14 cellular contexts compared by ENCODE assay signal in genomic region chr6:140079328-140079727, GRCh38.
A peak's percentile ranks its signal among the peaks of the same experiment; 100 is the strongest.
DNase-seq lines count a peak whose midpoint lies in the region; ATAC-seq and TF ChIP-seq lines count a peak whose summit lies in the region.
"Had no signal": no experiment of that assay in that cellular context is flagged by ENCODE, and none has a peak within 500 bp of the region (broad histone marks: within the 10 kb centered on the region; RNA-seq: fewer than 3 reads in every experiment).

No MANE protein-coding gene starts in this region.

- H3K36me3 ChIP-seq in adipocyte (ENCODE audit: control insufficient read depth, insufficient read depth, low read length, severe bottlenecking) (no peaks in the 10 kb centered on the region), neuronal stem cell (replicated peaks in 1 of 2; ENCODE audit: control insufficient read depth in 2 of 2, insufficient read depth in 2 of 2, low read length in 2 of 2) (no peaks in the 10 kb centered on the region), upper lobe of right lung (no peaks in the 10 kb centered on the region)

- TF ChIP-seq CTCF in upper lobe of right lung (IDR thresholded peaks at IDR 0.05) (no peak), progenitor cell of endocrine pancreas (IDR thresholded peaks at IDR 0.05; ENCODE audit: unreplicated experiment) (no peak)

- H3K36me3 Mint-ChIP-seq in progenitor cell of endocrine pancreas (ENCODE audit: insufficient read depth) = no peaks in the 10 kb centered on the region
- H3K36me3 Mint-ChIP-seq in stimulated activated naive B cell treated with anti-CD40 and anti-IgM and Interleukin-4, amounts not matched to agents 10 μg/mL and 1 μg/mL and 100 μg/mL, for 72 hours = no peaks in the 10 kb centered on the region
- H3K36me3 Mint-ChIP-seq: stimulated activated effector memory CD8-positive, alpha-beta T cell treated with anti-CD3 and anti-CD28 coated beads, Interleukin-12 subunit alpha, Interleukin-12 subunit beta, amount 100 ng/mL, for 72 hours had no signal

- H3K4me1 Mint-ChIP-seq in progenitor cell of endocrine pancreas (ENCODE audit: low read depth) = peaks cover 8% of the 10 kb centered on the region
- H3K4me1 Mint-ChIP-seq in stimulated activated naive B cell treated with anti-CD40 and anti-IgM and Interleukin-4, amounts not matched to agents 10 μg/mL and 1 μg/mL and 100 μg/mL, for 72 hours = no peaks in the 10 kb centered on the region
- H3K4me1 Mint-ChIP-seq: activated CD4-positive, alpha-beta memory T cell treated with anti-CD3 and anti-CD28 coated beads, Interleukin-2, amount 10 ng/mL, durations not matched to agents 7 days and 5 days; stimulated activated effector memory CD8-positive, alpha-beta T cell treated with anti-CD3 and anti-CD28 coated beads, Interleukin-12 subunit alpha, Interleukin-12 subunit beta, amount 100 ng/mL, for 72 hours had no signal

- H3K4me3 Mint-ChIP-seq in progenitor cell of endocrine pancreas (ENCODE audit: low read depth) = no peak overlapping the region
- H3K4me3 Mint-ChIP-seq in stimulated activated naive B cell treated with anti-CD40 and anti-IgM and Interleukin-4, amounts not matched to agents 10 μg/mL and 1 μg/mL and 100 μg/mL, for 72 hours = no peak overlapping the region
- H3K4me3 Mint-ChIP-seq: activated CD4-positive, alpha-beta memory T cell treated with anti-CD3 and anti-CD28 coated beads, Interleukin-2, amount 10 ng/mL, durations not matched to agents 7 days and 5 days; stimulated activated effector memory CD8-positive, alpha-beta T cell treated with anti-CD3 and anti-CD28 coated beads, Interleukin-12 subunit alpha, Interleukin-12 subunit beta, amount 100 ng/mL, for 72 hours had no signal

- H2AFZ ChIP-seq in neuronal stem cell (ENCODE audit: low read length) = peak overlapping the region; percentile 12

- no peak overlapping the region for H3K14ac ChIP-seq in neuronal stem cell (ENCODE audit: low read length)

- peak; percentile 96 for ATAC-seq in Right ventricle myocardium superior (ENCODE audit: poor library complexity)
- peak; percentile 90 for ATAC-seq in upper lobe of right lung
- no peak for ATAC-seq in HG02610 (IDR thresholded peaks at IDR 0.05; ENCODE audit: unreplicated experiment)
- no peak for ATAC-seq in stimulated activated naive B cell treated with anti-CD40 and anti-IgM and Interleukin-4, amounts not matched to agents 10 μg/mL and 1 μg/mL and 100 μg/mL, for 72 hours (replicated peaks)
- ATAC-seq: stimulated activated effector memory CD8-positive, alpha-beta T cell treated with anti-CD3 and anti-CD28 coated beads, Interleukin-12 subunit alpha, Interleukin-12 subunit beta, amount 100 ng/mL, for 72 hours had no signal

- no peaks in the 10 kb centered on the region for H3K27me3 ChIP-seq in adipocyte (replicated peaks; ENCODE audit: control insufficient read depth, insufficient read depth, low read length)
- no peaks in the 10 kb centered on the region for H3K27me3 ChIP-seq in neuronal stem cell (ENCODE audit: control insufficient read depth in 3 of 3, insufficient read depth in 3 of 3, low read depth in 1 of 3, low read length in 3 of 3)
- H3K27me3 ChIP-seq in upper lobe of right lung = no peaks in the 10 kb centered on the region
- H3K27me3 ChIP-seq: dorsolateral prefrontal cortex had no signal

- H3K9me3 ChIP-seq in adipocyte (ENCODE audit: control insufficient read depth, low read length) = no peaks in the 10 kb centered on the region
- H3K9me3 ChIP-seq in neuronal stem cell (replicated peaks in 1 of 2; ENCODE audit: control insufficient read depth in 2 of 2, insufficient read depth in 1 of 2, low read depth in 1 of 2, low read length in 2 of 2) = no peaks in the 10 kb centered on the region
- H3K9me3 ChIP-seq in upper lobe of right lung = no peaks in the 10 kb centered on the region

- no peak overlapping the region for H2BK5ac ChIP-seq in neuronal stem cell (ENCODE audit: low read length)

- H4K8ac ChIP-seq in neuronal stem cell (ENCODE audit: low read depth, low read length) = no peak overlapping the region

- H4K91ac ChIP-seq in neuronal stem cell (ENCODE audit: low read depth, low read length, poor library complexity) = no peak overlapping the region

- H3K9ac ChIP-seq in adipocyte (ENCODE audit: low read length) (peak overlapping the region; percentile 75), neuronal stem cell (ENCODE audit: low read depth, low read length, poor library complexity) (no peak overlapping the region)

- H3K27ac ChIP-seq in neuronal stem cell (replicated peaks; ENCODE audit: low read length) = no peak overlapping the region
- H3K27ac ChIP-seq in upper lobe of right lung = peak overlapping the region; percentile 44

- H3K4me1 ChIP-seq in adipocyte (ENCODE audit: control insufficient read depth, insufficient read depth, low read length) (peaks cover 50% of the 10 kb centered on the region), neuronal stem cell (ENCODE audit: control insufficient read depth in 2 of 2, insufficient read depth in 1 of 2, low read depth in 1 of 2, low read length in 2 of 2) (no peaks in the 10 kb centered on the region), upper lobe of right lung (peaks cover 16% of the 10 kb centered on the region)

- DNase-seq in adipocyte (ENCODE audit: low read depth) = peak; percentile 28
- DNase-seq in Right ventricle myocardium superior = peak; percentile 66
- DNase-seq in neuronal stem cell (ENCODE audit: low spot score) = no peak
- DNase-seq in upper lobe of right lung = no peak
- no peak for DNase-seq in progenitor cell of endocrine pancreas (ENCODE audit: low spot score, unreplicated experiment)
- no peak for DNase-seq in stimulated activated naive B cell treated with anti-CD40 and anti-IgM and Interleukin-4, amounts not matched to agents 10 μg/mL and 1 μg/mL and 100 μg/mL, for 72 hours
- DNase-seq: activated CD4-positive, alpha-beta memory T cell treated with anti-CD3 and anti-CD28 coated beads, Interleukin-2, amount 10 ng/mL, durations not matched to agents 7 days and 5 days; activated gamma-delta T cell treated with Interleukin-2 at 50 U/mL for 16 hours; COR-L47; NCI-H1436 treated with DMSO at 0.1 percent for 48 hours; T-helper 2 cell had no signal

- H2BK12ac ChIP-seq in neuronal stem cell (ENCODE audit: low read length) = no peak overlapping the region

- no peak overlapping the region for H3K18ac ChIP-seq in neuronal stem cell (ENCODE audit: low read length)

- no peak overlapping the region for H3K4me2 ChIP-seq in neuronal stem cell (ENCODE audit: insufficient read depth, low read length, poor library complexity, severe bottlenecking)

- no CpG with 5 or more reads among the region's 5 CpGs for WGBS in neuronal stem cell (ENCODE audit: extremely low coverage in 2 of 2, insufficient read length in 2 of 2, insufficient replicate concordance in 1 of 2), 2 donors

- no peak overlapping the region for H2BK120ac ChIP-seq in neuronal stem cell (ENCODE audit: low read depth, low read length)

- H3K27ac Mint-ChIP-seq in progenitor cell of endocrine pancreas = no peak overlapping the region
- no peak overlapping the region for H3K27ac Mint-ChIP-seq in stimulated activated naive B cell treated with anti-CD40 and anti-IgM and Interleukin-4, amounts not matched to agents 10 μg/mL and 1 μg/mL and 100 μg/mL, for 72 hours
- H3K27ac Mint-ChIP-seq: activated CD4-positive, alpha-beta memory T cell treated with anti-CD3 and anti-CD28 coated beads, Interleukin-2, amount 10 ng/mL, durations not matched to agents 7 days and 5 days; stimulated activated effector memory CD8-positive, alpha-beta T cell treated with anti-CD3 and anti-CD28 coated beads, Interleukin-12 subunit alpha, Interleukin-12 subunit beta, amount 100 ng/mL, for 72 hours had no signal

- no peak overlapping the region for H3K23ac ChIP-seq in neuronal stem cell (ENCODE audit: low read depth, low read length, poor library complexity)

- no peak overlapping the region for H2AK5ac ChIP-seq in neuronal stem cell (ENCODE audit: low read depth, low read length)

- H3K4ac ChIP-seq in neuronal stem cell (ENCODE audit: low read length) = no peak overlapping the region

- H3K79me1 ChIP-seq in neuronal stem cell (ENCODE audit: low read depth, low read length) = peaks cover 1% of the 10 kb centered on the region

- no peak overlapping the region for H2BK15ac ChIP-seq in neuronal stem cell (ENCODE audit: low read length)

- H3K27me3 Mint-ChIP-seq in progenitor cell of endocrine pancreas = no peaks in the 10 kb centered on the region
- H3K27me3 Mint-ChIP-seq in stimulated activated naive B cell treated with anti-CD40 and anti-IgM and Interleukin-4, amounts not matched to agents 10 μg/mL and 1 μg/mL and 100 μg/mL, for 72 hours = no peaks in the 10 kb centered on the region
- H3K27me3 Mint-ChIP-seq: activated CD4-positive, alpha-beta memory T cell treated with anti-CD3 and anti-CD28 coated beads, Interleukin-2, amount 10 ng/mL, durations not matched to agents 7 days and 5 days had no signal

- H3K4me3 ChIP-seq in adipocyte (ENCODE audit: low read length) (peak overlapping the region; percentile 12), neuronal stem cell (ENCODE audit: low read length in 2 of 2) (no peak overlapping the region), upper lobe of right lung (no peak overlapping the region)
- H3K4me3 ChIP-seq: dorsolateral prefrontal cortex had no signal

- H3K9me3 Mint-ChIP-seq in progenitor cell of endocrine pancreas (ENCODE audit: low read depth) = peaks cover 2% of the 10 kb centered on the region
- no peaks in the 10 kb centered on the region for H3K9me3 Mint-ChIP-seq in stimulated activated naive B cell treated with anti-CD40 and anti-IgM and Interleukin-4, amounts not matched to agents 10 μg/mL and 1 μg/mL and 100 μg/mL, for 72 hours
- H3K9me3 Mint-ChIP-seq: activated CD4-positive, alpha-beta memory T cell treated with anti-CD3 and anti-CD28 coated beads, Interleukin-2, amount 10 ng/mL, durations not matched to agents 7 days and 5 days; stimulated activated effector memory CD8-positive, alpha-beta T cell treated with anti-CD3 and anti-CD28 coated beads, Interleukin-12 subunit alpha, Interleukin-12 subunit beta, amount 100 ng/mL, for 72 hours had no signal

- intact Hi-C loops in Right ventricle myocardium superior (cut with DNase I) (loop anchor here (10.0 kb wide), 2 partner anchors 105 to 365 kb away; no protein-coding TSS in a partner anchor), upper lobe of right lung (cut with DNase I) (no loop called here)

Comparison
In these comparisons a context has a peak if more than half of its experiments do, and no peak if none do; other contexts are left out.
1. DNase-seq: peak in adipocyte (single experiment) and Right ventricle myocardium superior (single experiment); none in neuronal stem cell (single experiment), upper lobe of right lung (single experiment), progenitor cell of endocrine pancreas (single experiment) and stimulated activated naive B cell treated with anti-CD40 and anti-IgM and Interleukin-4, amounts not matched to agents 10 μg/mL and 1 μg/mL and 100 μg/mL, for 72 hours (single experiment).
2. ATAC-seq: peak in Right ventricle myocardium superior (single experiment) and upper lobe of right lung (single experiment); none in HG02610 (single experiment) and stimulated activated naive B cell treated with anti-CD40 and anti-IgM and Interleukin-4, amounts not matched to agents 10 μg/mL and 1 μg/mL and 100 μg/mL, for 72 hours (0 of 2).